ENCODE assay signal across 8 cellular contexts in genomic region chr15:24772709-24773373, GRCh38.
DNase-seq lines count a peak whose midpoint lies in the region; ATAC-seq and TF ChIP-seq lines count a peak whose summit lies in the region.
"Had no signal": no experiment of that assay in that cellular context is flagged by ENCODE, and none has a peak within 500 bp of the region (broad histone marks: within the 10 kb centered on the region; RNA-seq: fewer than 3 reads in every experiment).

No MANE protein-coding gene starts in this region.

- peak; percentile 84 for DNase-seq in activated CD4-positive, alpha-beta T cell treated with anti-CD3 and anti-CD28 coated beads for 36 hours
- DNase-seq in choroid plexus epithelial cell (ENCODE audit: low read depth) (peak; percentile 82), islet precursor cell (peak; percentile 94), COLO668 (lab: John Stamatoyannopoulos, UW; ENCODE audit: unreplicated experiment) (no peak)
- DNase-seq in stimulated activated CD4-positive, alpha-beta T cell treated with anti-CD3 and anti-CD28 coated beads, Interleukin-12 subunit alpha, Interleukin-12 subunit beta, amount 100 ng/mL, for 4 hours: peak; percentile 52

- TF ChIP-seq CTCF in choroid plexus epithelial cell (conservative IDR thresholded peaks at IDR 0.05; ENCODE audit: low read depth, low read length): no peak

- H3K4me1 Mint-ChIP-seq in activated CD4-positive, alpha-beta T cell treated with anti-CD3 and anti-CD28 coated beads for 36 hours: peaks cover 3% of the 10 kb centered on the region

- H3K27me3 Mint-ChIP-seq in activated CD4-positive, alpha-beta T cell treated with anti-CD3 and anti-CD28 coated beads for 36 hours: peaks cover 9% of the 10 kb centered on the region

- H3K27ac Mint-ChIP-seq in activated CD4-positive, alpha-beta T cell treated with anti-CD3 and anti-CD28 coated beads for 36 hours: peak overlapping the region; percentile 88

- CTCF ChIA-PET in activated CD4-positive, alpha-beta T cell treated with anti-CD3 and anti-CD28 coated beads for 36 hours (lab: Charles Lee): no interaction called here

- intact Hi-C loops in activated CD4-positive, alpha-beta T cell treated with anti-CD3 and anti-CD28 coated beads for 36 hours (cut with DNase I, micrococcal nuclease): loop anchor here in 1 of 2 experiments (1.0 kb wide), 2 partner anchors 183 to 666 kb away; partner anchors contain the start of gene UBE3A

- peak overlapping the region; percentile 73 for H3K4me3 Mint-ChIP-seq in activated CD4-positive, alpha-beta T cell treated with anti-CD3 and anti-CD28 coated beads for 36 hours

- ATAC-seq in HG03460 (IDR thresholded peaks at IDR 0.05; ENCODE audit: unreplicated experiment): peak; percentile 70
- ATAC-seq in activated CD4-positive, alpha-beta T cell treated with anti-CD3 and anti-CD28 coated beads for 36 hours: peak; percentile 92
- ATAC-seq in GM19351 (IDR thresholded peaks at IDR 0.05; ENCODE audit: unreplicated experiment): no peak

- peaks cover 10% of the 10 kb centered on the region for H3K36me3 Mint-ChIP-seq in activated CD4-positive, alpha-beta T cell treated with anti-CD3 and anti-CD28 coated beads for 36 hours (ENCODE audit: low read depth)

- H3K9me3 Mint-ChIP-seq in activated CD4-positive, alpha-beta T cell treated with anti-CD3 and anti-CD28 coated beads for 36 hours (ENCODE audit: low read depth): peaks cover 29% of the 10 kb centered on the region

- POLR2A ChIA-PET in activated CD4-positive, alpha-beta T cell treated with anti-CD3 and anti-CD28 coated beads for 36 hours (lab: Charles Lee): no interaction called here

- H3K4me3 ChIP-seq in choroid plexus epithelial cell (ENCODE audit: low read depth, low read length): peak overlapping the region; percentile 56
- H3K4me3 ChIP-seq: cardiac muscle cell had no signal
